ENCODE assay signal across 8 cellular contexts in genomic region chr4:131774382-131774781, GRCh38.
DNase-seq lines count a peak whose midpoint lies in the region; FAIRE-seq and TF ChIP-seq lines count a peak whose summit lies in the region.
"Not testable (repeated sequence)": the region's sequence is repeated elsewhere in the genome, so short reads cannot be mapped to it uniquely, and the experiment has no call there.

No MANE protein-coding gene starts in this region.

- H3K4me3 ChIP-seq in A673 (ENCODE audit: low read depth, low read length, poor library complexity, severe bottlenecking); endothelial cell of umbilical vein (replicated peaks in 1 of 3; ENCODE audit: insufficient read depth in 1 of 3, low read depth in 1 of 3, low read length in 3 of 3); osteoblast (ENCODE audit: insufficient read depth, low read length): not testable (repeated sequence)

- BruUV-seq in A673 (replicated peaks; lab: Mats Ljungman, UMichigan); endothelial cell of umbilical vein (replicated peaks; lab: Mats Ljungman, UMichigan): not testable (repeated sequence)

- not testable (repeated sequence) for H3K36me3 ChIP-seq in A673 (ENCODE audit: insufficient read depth, low read length, poor library complexity, severe bottlenecking); endothelial cell of umbilical vein (ENCODE audit: control insufficient read depth in 2 of 2, extremely low read depth in 1 of 2, insufficient read depth in 2 of 2, low read length in 2 of 2); osteoblast (ENCODE audit: insufficient read depth, low read length)

- POLR2A ChIA-PET in A673 (lab: Charles Lee; ENCODE audit: low non-redundant PET); endothelial cell of umbilical vein (lab: Charles Lee): not testable (repeated sequence)

- not testable (repeated sequence) for H4K20me1 ChIP-seq in endothelial cell of umbilical vein (replicated peaks; ENCODE audit: control insufficient read depth, extremely low read depth, insufficient read depth, low read length); osteoblast (ENCODE audit: insufficient read depth, low read length)

- H3K4me1 ChIP-seq in A673 (ENCODE audit: insufficient read depth, low read length, poor library complexity, severe bottlenecking); endothelial cell of umbilical vein (ENCODE audit: control insufficient read depth, extremely low read depth, insufficient read depth, low read length); osteoblast (ENCODE audit: insufficient read depth, low read length): not testable (repeated sequence)

- not testable (repeated sequence) for H3K4me2 ChIP-seq in endothelial cell of umbilical vein (ENCODE audit: insufficient read depth, low read length); osteoblast (ENCODE audit: insufficient read depth, low read length)

- FAIRE-seq in endothelial cell of umbilical vein (lab: Jason Lieb, UNC): not testable (repeated sequence)

- H3K27me3 ChIP-seq in A673 (replicated peaks; ENCODE audit: insufficient read depth, low read depth, low read length, poor library complexity); endothelial cell of umbilical vein (ENCODE audit: control insufficient read depth in 2 of 2, insufficient read depth in 2 of 2, low read length in 2 of 2); osteoblast (ENCODE audit: insufficient read depth, low read length): not testable (repeated sequence)

- not testable (repeated sequence) for TF ChIP-seq CTCF in A673 (conservative IDR thresholded peaks at IDR 0.05; ENCODE audit: low read depth, low read length); endothelial cell of umbilical vein (IDR thresholded peaks at IDR 0.05; ENCODE audit: extremely low read depth in 1 of 2, insufficient read depth in 1 of 2, low read depth in 1 of 2, low read length in 2 of 2); osteoblast (IDR thresholded peaks at IDR 0.05; ENCODE audit: extremely low read depth, low read depth, low read length)

- not testable (repeated sequence) for H3K27ac ChIP-seq in A673 (ENCODE audit: low read depth, low read length, poor library complexity, severe bottlenecking); endothelial cell of umbilical vein (ENCODE audit: insufficient read depth, low read depth, low read length); osteoblast (ENCODE audit: low read depth, low read length)

- H3K9ac ChIP-seq in endothelial cell of umbilical vein (replicated peaks; ENCODE audit: extremely low read depth, insufficient read depth, low read length): not testable (repeated sequence)

- TF ChIP-seq POLR2A in endothelial cell of umbilical vein (IDR thresholded peaks at IDR 0.05; ENCODE audit: low read depth, low read length): not testable (repeated sequence)

- H3K9me3 ChIP-seq in A673 (ENCODE audit: low read depth, low read length, poor library complexity, severe bottlenecking); endothelial cell of umbilical vein (replicated peaks; ENCODE audit: control insufficient read depth, insufficient read depth, low read length); osteoblast (ENCODE audit: low read depth, low read length): not testable (repeated sequence)

- H3K9me1 ChIP-seq in endothelial cell of umbilical vein (replicated peaks; ENCODE audit: control insufficient read depth, extremely low read depth, insufficient read depth, low read length): not testable (repeated sequence)

- CTCF ChIA-PET in A673 (lab: Charles Lee); endothelial cell of umbilical vein (lab: Charles Lee): not testable (repeated sequence)

- not testable (repeated sequence) for H2AFZ ChIP-seq in endothelial cell of umbilical vein (ENCODE audit: low read depth, low read length); osteoblast (ENCODE audit: low read length)

- intact Hi-C loops in A673 (cut with micrococcal nuclease; ENCODE audit: unreplicated experiment); endothelial cell of umbilical vein (cut with micrococcal nuclease): not testable (repeated sequence)

- dilution Hi-C loops in endothelial cell of umbilical vein (cut with MboI; ENCODE audit: extremely low pct_ligation_motif_present, low sequenced_read_pairs): not testable (repeated sequence)

- DNase-seq in A673 (ENCODE audit: low spot score) (peak; percentile 43), EH (ENCODE audit: low read depth) (peak; percentile 87), HS-5 (ENCODE audit: low read depth) (peak; percentile 81), RKO (ENCODE audit: low spot score) (peak; percentile 1), amniotic stem cell (lab: John Stamatoyannopoulos, UW) (peak; percentile 84), endothelial cell of umbilical vein (ENCODE audit: low read depth, low spot score) (peak; percentile 75), glomerular endothelial cell (ENCODE audit: extremely low read depth, low read depth, low spot score) (peak; percentile 23), osteoblast (ENCODE audit: insufficient read length, low spot score, missing footprints) (peak; percentile 34)

- H3K79me2 ChIP-seq in endothelial cell of umbilical vein (ENCODE audit: control insufficient read depth, insufficient read depth, low read length); osteoblast (ENCODE audit: insufficient read depth, low read length): not testable (repeated sequence)

TF ChIP-seq in endothelial cell of umbilical vein, 7 proteins besides CTCF, POLR2A, EP300 and RAD21:
- peak; percentile 6 for TF ChIP-seq FOS (IDR thresholded peaks at IDR 0.05; ENCODE audit: borderline replicate concordance, insufficient read depth, low read length)

Comparison
In these comparisons a context has a peak if more than half of its experiments do, and no peak if none do; other contexts are left out.
1. DNase-seq: peak in every context shown above with its lines; median percentile 87 in EH; 84 in amniotic stem cell; 81 in HS-5; 75 in endothelial cell of umbilical vein; 43 in A673; 34 in osteoblast; 23 in glomerular endothelial cell; 1 in RKO.